1 cellular context compared by ENCODE assay signal in genomic region chr12:76081909-76082308, GRCh38.
A peak's percentile ranks its signal among the peaks of the same experiment; 100 is the strongest.
TF ChIP-seq lines count a peak whose summit lies in the region.

No MANE protein-coding gene starts in this region.

TF ChIP-seq in IMR-90, 13 proteins besides CTCF, POLR2A, EP300 and RAD21 (continued from another document):
- no peak for TF ChIP-seq SMC3 (IDR thresholded peaks at IDR 0.05; ENCODE audit: low read depth, low read length)
- no peak for TF ChIP-seq MAFK (IDR thresholded peaks at IDR 0.05; ENCODE audit: low read depth, low read length)
- TF ChIP-seq CHD1 (IDR thresholded peaks at IDR 0.05; ENCODE audit: low read depth, low read length), result no peak
- no peak for TF ChIP-seq RFX5 (IDR thresholded peaks at IDR 0.05; ENCODE audit: low read depth, low read length)
- TF ChIP-seq NFE2L2 (IDR thresholded peaks at IDR 0.05; ENCODE audit: low read depth, low read length), result peak; percentile 48
- 0 out of 2 replicates have a peak, but pooled peaks have one; percentile 9 for TF ChIP-seq FOS (IDR thresholded peaks at IDR 0.05; ENCODE audit: low read depth, low read length)
